In genomic region chr14:95318399-95318834, GRCh38 we compare ENCODE assay signal across 10 cellular contexts. TPM values are rescaled to one million over a fixed set of nuclear protein-coding genes. Genes with fewer than 3 reads are reported as not detected.
DNase-seq lines count a peak whose midpoint lies in the region; ATAC-seq and TF ChIP-seq lines count a peak whose summit lies in the region.
"Had no signal": no experiment of that assay in that cellular context is flagged by ENCODE, and none has a peak within 500 bp of the region (broad histone marks: within the 10 kb centered on the region; RNA-seq: fewer than 3 reads in every experiment).

No MANE protein-coding gene starts in this region.

- H2BK120ac ChIP-seq in mesenchymal stem cell (ENCODE audit: low read depth, low read length) = no peak overlapping the region

- peaks cover 7% of the 10 kb centered on the region for H3K79me1 ChIP-seq in mesenchymal stem cell (replicated peaks; ENCODE audit: low read length, poor library complexity, severe bottlenecking)

- H3K4me2 ChIP-seq in mesenchymal stem cell (ENCODE audit: low read length, poor library complexity, severe bottlenecking) = peak overlapping the region; percentile 93

- H3K27me3 ChIP-seq in ascending aorta (no peaks in the 10 kb centered on the region), mesenchymal stem cell (ENCODE audit: control insufficient read depth in 1 of 2, insufficient read depth in 1 of 2, low read length in 2 of 2) (peaks cover 0 to 39% of the 10 kb centered on the region in 2 experiments), tibial nerve (no peaks in the 10 kb centered on the region)

- peak overlapping the region; percentile 78 for H2AK5ac ChIP-seq in mesenchymal stem cell (ENCODE audit: low read length, severe bottlenecking)

- 59% methylated on average over 6 of the region's 7 CpGs for WGBS in mesenchymal stem cell
- 58 to 62% methylated on average over 3 to 7 of the region's 7 CpGs for WGBS in tibial nerve, 2 donors

- H3K23ac ChIP-seq in mesenchymal stem cell (ENCODE audit: low read length in 2 of 2) = no peak overlapping the region

- no peak overlapping the region for H2AFZ ChIP-seq in mesenchymal stem cell (ENCODE audit: low read depth, low read length)

- no peak for TF ChIP-seq EP300 in tibial nerve (IDR thresholded peaks at IDR 0.05)

- H3K18ac ChIP-seq in mesenchymal stem cell (ENCODE audit: low read depth in 1 of 2, low read length in 2 of 2) = no peak overlapping the region

- no peaks in the 10 kb centered on the region for H3K36me3 Mint-ChIP-seq in activated T-cell treated with anti-CD3 and anti-CD28 coated beads, Interleukin-2, amount 50 U/mL, for 24 hours (ENCODE audit: low read depth)

- intact Hi-C loops in ascending aorta (cut with DNase I) = no loop called here

- H3K27me3 Mint-ChIP-seq in activated T-cell treated with anti-CD3 and anti-CD28 coated beads, Interleukin-2, amount 50 U/mL, for 24 hours = peaks cover 63% of the 10 kb centered on the region

- H3K9me3 ChIP-seq in ascending aorta (no peaks in the 10 kb centered on the region), mesenchymal stem cell (ENCODE audit: control insufficient read depth, low read length) (no peaks in the 10 kb centered on the region), tibial nerve (no peaks in the 10 kb centered on the region)

- H3K27ac ChIP-seq in ascending aorta (peak overlapping the region; percentile 2 to 9), mesenchymal stem cell (ENCODE audit: low read length, poor library complexity, severe bottlenecking) (peak overlapping the region; percentile 29), tibial nerve (peak overlapping the region; percentile 78 to 98 (median 90))

- no peak for DNase-seq in activated T-cell treated with anti-CD3 and anti-CD28 coated beads, Interleukin-2, amount 50 U/mL, for 24 hours
- no peak for DNase-seq in activated T-cell treated with anti-CD3 and anti-CD28 coated beads for 4 hours
- no peak for DNase-seq in ascending aorta (ENCODE audit: low spot score in 2 of 2)
- DNase-seq in mesenchymal stem cell = no peak
- no peak for DNase-seq in tibial nerve (ENCODE audit: low spot score in 2 of 2)
- no peak for DNase-seq in stimulated activated CD4-positive, alpha-beta T cell treated with anti-CD3 and anti-CD28 coated beads, Interleukin-15, amount 100 ng/mL, for 24 hours
- no peak for DNase-seq in AG08395 (ENCODE audit: low spot score)
- DNase-seq: NCI-H1105; stimulated activated CD4-positive, alpha-beta T cell treated with anti-CD3 and anti-CD28 coated beads, Interleukin-4, amount 100 ng/mL, for 24 hours had no signal

- H3K27ac Mint-ChIP-seq in activated T-cell treated with anti-CD3 and anti-CD28 coated beads, Interleukin-2, amount 50 U/mL, for 24 hours = no peak overlapping the region

- H3K4me1 Mint-ChIP-seq in activated T-cell treated with anti-CD3 and anti-CD28 coated beads, Interleukin-2, amount 50 U/mL, for 24 hours (ENCODE audit: low read depth) = peaks cover 21% of the 10 kb centered on the region

- ATAC-seq in HG03565 (IDR thresholded peaks at IDR 0.05; ENCODE audit: unreplicated experiment) = no peak

- peak overlapping the region; percentile 55 for H2BK15ac ChIP-seq in mesenchymal stem cell (ENCODE audit: low read depth, poor library complexity, severe bottlenecking)

- H2BK12ac ChIP-seq in mesenchymal stem cell (ENCODE audit: low read length in 2 of 2) = peak overlapping the region in 1 of 2 experiments; percentile 67

- peak overlapping the region; percentile 90 for H2BK5ac ChIP-seq in mesenchymal stem cell (ENCODE audit: low read depth, low read length, poor library complexity, severe bottlenecking)

- peak overlapping the region; percentile 68 for H3K4me3 Mint-ChIP-seq in activated T-cell treated with anti-CD3 and anti-CD28 coated beads, Interleukin-2, amount 50 U/mL, for 24 hours

- no peak for TF ChIP-seq POLR2A in tibial nerve (IDR thresholded peaks at IDR 0.05)

- H3K36me3 ChIP-seq in ascending aorta = no peaks in the 10 kb centered on the region
- peaks cover 0 to 7% of the 10 kb centered on the region in 2 experiments for H3K36me3 ChIP-seq in mesenchymal stem cell (ENCODE audit: control insufficient read depth in 1 of 2, insufficient read depth in 2 of 2, low read depth in 1 of 2, low read length in 2 of 2)
- H3K36me3 ChIP-seq in tibial nerve = no peaks in the 10 kb centered on the region

- H4K8ac ChIP-seq in mesenchymal stem cell (ENCODE audit: low read length) = no peak overlapping the region

- no peak overlapping the region for H3K9ac ChIP-seq in mesenchymal stem cell (ENCODE audit: low read length)

- H3K9me3 Mint-ChIP-seq in activated T-cell treated with anti-CD3 and anti-CD28 coated beads, Interleukin-2, amount 50 U/mL, for 24 hours = no peaks in the 10 kb centered on the region

- no peak overlapping the region for H3K14ac ChIP-seq in mesenchymal stem cell (ENCODE audit: low read length in 2 of 2)

- no peak overlapping the region for H4K91ac ChIP-seq in mesenchymal stem cell (ENCODE audit: low read length)

- H3K4me3 ChIP-seq in ascending aorta = peak overlapping the region; percentile 88 to 90
- peak overlapping the region in 1 of 2 experiments; percentile 47 for H3K4me3 ChIP-seq in mesenchymal stem cell (ENCODE audit: insufficient read depth in 1 of 2, low read depth in 1 of 2, low read length in 2 of 2)
- H3K4me3 ChIP-seq in tibial nerve = peak overlapping the region; percentile 74 to 92 (median 81)

- no peak overlapping the region for H3K4ac ChIP-seq in mesenchymal stem cell (ENCODE audit: low read depth in 1 of 2, low read length in 2 of 2)

- TF ChIP-seq CTCF in ascending aorta (IDR thresholded peaks at IDR 0.05) (no peak), tibial nerve (IDR thresholded peaks at IDR 0.05) (no peak)

- peaks cover 0 to 3% of the 10 kb centered on the region in 2 donors for H3K4me1 ChIP-seq in ascending aorta
- H3K4me1 ChIP-seq in mesenchymal stem cell (ENCODE audit: control insufficient read depth, insufficient read depth, low read depth, low read length) = peaks cover 54% of the 10 kb centered on the region
- peaks cover 5 to 71% (median 40%) of the 10 kb centered on the region in 4 donors for H3K4me1 ChIP-seq in tibial nerve

RNA-seq across cellular contexts. Expression of gene CLMN, which starts 1.3 kb away (rescaled TPM):
- total RNA-seq in ascending aorta (4.7 TPM), tibial nerve (10 to 100 TPM; 31.2 to 49.8 (median 40.9) TPM)
- 1.9 TPM for polyA plus RNA-seq in mesenchymal stem cell (2013, experiment 1 of 2)
- 1.6 TPM for polyA plus RNA-seq in mesenchymal stem cell (2013, experiment 2 of 2)

Comparison
In these comparisons a context has a peak if more than half of its experiments do, and no peak if none do; other contexts are left out.
1. H3K27ac ChIP-seq: peak in every context shown above with its lines; median percentile 90 in tibial nerve; 29 in mesenchymal stem cell; 6 in ascending aorta.